ENCODE assay signal across 1 cellular context in the genomic region with DNA sequence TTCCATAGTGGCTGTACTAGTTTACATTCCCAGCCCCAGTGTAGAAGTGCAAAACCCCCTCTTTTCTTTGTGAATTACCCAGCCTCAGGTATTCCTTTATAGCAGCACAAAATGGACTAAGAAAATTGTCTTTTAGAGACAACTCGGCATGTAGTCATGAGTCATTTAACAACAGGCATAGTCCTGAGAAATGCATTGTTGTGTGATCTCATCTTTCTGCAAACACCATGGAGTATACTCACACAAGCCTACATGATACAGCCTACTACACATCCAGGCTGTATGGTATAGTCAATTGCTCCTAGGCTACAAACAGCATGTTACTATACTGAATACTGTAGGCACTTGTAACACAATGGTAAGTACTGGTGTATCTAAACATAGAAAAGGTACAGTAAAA.
TF ChIP-seq lines count a peak whose summit lies in the region.

No MANE protein-coding gene starts in this region.

TF ChIP-seq in IMR-90, 13 proteins besides CTCF, POLR2A, EP300 and RAD21:
- TF ChIP-seq SMC3 (IDR thresholded peaks at IDR 0.05; ENCODE audit: low read depth, low read length) = no peak
- no peak for TF ChIP-seq CHD1 (IDR thresholded peaks at IDR 0.05; ENCODE audit: low read depth, low read length)
- no peak for TF ChIP-seq CEBPB (IDR thresholded peaks at IDR 0.05; ENCODE audit: low read depth, low read length)
- TF ChIP-seq NFE2L2 (IDR thresholded peaks at IDR 0.05; ENCODE audit: low read depth, low read length) = no peak
- TF ChIP-seq, protein P1, sequence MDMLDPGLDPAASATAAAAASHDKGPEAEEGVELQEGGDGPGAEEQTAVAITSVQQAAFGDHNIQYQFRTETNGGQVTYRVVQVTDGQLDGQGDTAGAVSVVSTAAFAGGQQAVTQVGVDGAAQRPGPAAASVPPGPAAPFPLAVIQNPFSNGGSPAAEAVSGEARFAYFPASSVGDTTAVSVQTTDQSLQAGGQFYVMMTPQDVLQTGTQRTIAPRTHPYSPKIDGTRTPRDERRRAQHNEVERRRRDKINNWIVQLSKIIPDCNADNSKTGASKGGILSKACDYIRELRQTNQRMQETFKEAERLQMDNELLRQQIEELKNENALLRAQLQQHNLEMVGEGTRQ (IDR thresholded peaks at IDR 0.05; ENCODE audit: low read depth, low read length) = no peak
- TF ChIP-seq FOS (IDR thresholded peaks at IDR 0.05; ENCODE audit: low read depth, low read length) = no peak
- TF ChIP-seq MAFK (IDR thresholded peaks at IDR 0.05; ENCODE audit: low read depth, low read length) = no peak
- no peak for TF ChIP-seq RCOR1 (IDR thresholded peaks at IDR 0.05; ENCODE audit: insufficient replicate concordance, low read length)
- TF ChIP-seq, protein P2, sequence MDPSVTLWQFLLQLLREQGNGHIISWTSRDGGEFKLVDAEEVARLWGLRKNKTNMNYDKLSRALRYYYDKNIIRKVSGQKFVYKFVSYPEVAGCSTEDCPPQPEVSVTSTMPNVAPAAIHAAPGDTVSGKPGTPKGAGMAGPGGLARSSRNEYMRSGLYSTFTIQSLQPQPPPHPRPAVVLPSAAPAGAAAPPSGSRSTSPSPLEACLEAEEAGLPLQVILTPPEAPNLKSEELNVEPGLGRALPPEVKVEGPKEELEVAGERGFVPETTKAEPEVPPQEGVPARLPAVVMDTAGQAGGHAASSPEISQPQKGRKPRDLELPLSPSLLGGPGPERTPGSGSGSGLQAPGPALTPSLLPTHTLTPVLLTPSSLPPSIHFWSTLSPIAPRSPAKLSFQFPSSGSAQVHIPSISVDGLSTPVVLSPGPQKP (IDR thresholded peaks at IDR 0.05; ENCODE audit: borderline replicate concordance, low read depth, low read length) = no peak
- TF ChIP-seq BHLHE40 (IDR thresholded peaks at IDR 0.05; ENCODE audit: low read depth, low read length) = no peak
- no peak for TF ChIP-seq MXI1 (IDR thresholded peaks at IDR 0.05; ENCODE audit: borderline replicate concordance, low read depth, low read length)
